1 cellular context compared by ENCODE assay signal in genomic region chr17:4161560-4162221, GRCh38.
TF ChIP-seq lines count a peak whose summit lies in the region.

No MANE protein-coding gene starts in this region.

TF ChIP-seq in H1, 55 proteins besides CTCF, POLR2A, EP300 and RAD21:
- TF ChIP-seq TAF7 (optimal IDR thresholded peaks at IDR 0.05; ENCODE audit: borderline replicate concordance, low read depth, low read length), result no peak
- TF ChIP-seq, protein P1, sequence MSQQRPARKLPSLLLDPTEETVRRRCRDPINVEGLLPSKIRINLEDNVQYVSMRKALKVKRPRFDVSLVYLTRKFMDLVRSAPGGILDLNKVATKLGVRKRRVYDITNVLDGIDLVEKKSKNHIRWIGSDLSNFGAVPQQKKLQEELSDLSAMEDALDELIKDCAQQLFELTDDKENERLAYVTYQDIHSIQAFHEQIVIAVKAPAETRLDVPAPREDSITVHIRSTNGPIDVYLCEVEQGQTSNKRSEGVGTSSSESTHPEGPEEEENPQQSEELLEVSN (IDR thresholded peaks at IDR 0.05), result no peak
- no peak for TF ChIP-seq SIRT6 (IDR thresholded peaks at IDR 0.05; ENCODE audit: low read length)
- TF ChIP-seq SIX5 (IDR thresholded peaks at IDR 0.05; ENCODE audit: low read depth, low read length), result no peak
- no peak for TF ChIP-seq CHD1 (IDR thresholded peaks at IDR 0.05; ENCODE audit: low read depth, low read length)
- TF ChIP-seq, protein P2, sequence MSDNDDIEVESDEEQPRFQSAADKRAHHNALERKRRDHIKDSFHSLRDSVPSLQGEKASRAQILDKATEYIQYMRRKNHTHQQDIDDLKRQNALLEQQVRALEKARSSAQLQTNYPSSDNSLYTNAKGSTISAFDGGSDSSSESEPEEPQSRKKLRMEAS (IDR thresholded peaks at IDR 0.05), result no peak
- TF ChIP-seq EZH2 (IDR thresholded peaks at IDR 0.05; ENCODE audit: low read depth, low read length, severe bottlenecking), result no peak
- no peak for TF ChIP-seq EGR1 (IDR thresholded peaks at IDR 0.05; ENCODE audit: borderline replicate concordance, low read depth, low read length)
- TF ChIP-seq RXRA (IDR thresholded peaks at IDR 0.05; ENCODE audit: insufficient read depth, low read depth, low read length), result no peak
- TF ChIP-seq KDM4A (IDR thresholded peaks at IDR 0.05; ENCODE audit: low read depth, low read length, severe bottlenecking), result no peak
- TF ChIP-seq BCL11A (IDR thresholded peaks at IDR 0.05; ENCODE audit: low read depth in 2 of 2, low read length in 2 of 2), result no peak
- TF ChIP-seq TEAD4 (IDR thresholded peaks at IDR 0.05; ENCODE audit: low read depth, low read length), result no peak
- no peak for TF ChIP-seq NANOG (IDR thresholded peaks at IDR 0.05; ENCODE audit: insufficient read depth, low read depth, low read length, poor library complexity, severe bottlenecking)
- TF ChIP-seq RFX5 (IDR thresholded peaks at IDR 0.05; ENCODE audit: borderline replicate concordance, low read depth, low read length), result no peak
TF ChIP-seq in H1: peak in this region for 0.
